In the genomic region with DNA sequence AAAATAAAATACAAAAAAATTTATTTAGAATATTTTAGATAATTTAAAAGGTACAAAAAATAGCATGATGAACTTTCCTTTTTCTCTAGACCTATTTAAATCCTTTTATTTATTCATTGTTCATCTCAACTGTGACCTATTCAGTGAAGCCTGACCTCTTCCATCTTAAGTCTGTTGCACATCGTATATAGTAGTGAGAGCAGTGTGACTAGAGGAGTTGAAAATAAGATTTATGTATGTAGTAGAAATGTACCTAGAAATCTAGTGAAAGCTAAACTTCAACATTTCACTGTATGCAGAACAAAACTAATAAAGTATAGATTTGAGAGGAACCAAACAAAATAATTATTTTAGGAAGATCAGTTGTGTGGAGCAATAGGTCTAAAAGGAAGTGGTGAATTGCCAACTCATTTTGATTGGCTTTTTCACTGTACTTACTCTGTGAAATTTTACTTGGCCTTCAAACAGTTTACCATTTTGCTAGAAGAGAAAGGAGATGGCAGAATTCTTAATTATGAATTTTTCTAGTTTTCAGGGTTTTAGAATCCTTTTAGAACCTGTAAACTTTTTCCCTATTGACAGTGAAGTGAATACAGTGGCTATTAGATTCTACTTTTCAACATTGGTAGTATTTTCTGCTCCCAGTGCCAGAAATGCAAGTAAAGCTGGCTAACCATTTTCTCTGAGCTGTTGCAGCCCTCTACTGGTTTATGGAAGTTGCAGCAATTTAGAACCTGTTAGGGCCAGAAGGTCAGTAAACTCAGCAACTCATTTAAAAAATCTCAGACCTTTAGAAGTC, we compare ENCODE assay signal across 8 cellular contexts. TPM values are rescaled to one million over a fixed set of nuclear protein-coding genes. Genes with fewer than 3 reads are reported as not detected.
DNase-seq lines count a peak whose midpoint lies in the region; ATAC-seq, FAIRE-seq and TF ChIP-seq lines count a peak whose summit lies in the region.

No MANE protein-coding gene starts in this region.

- H3K36me3 Mint-ChIP-seq in activated CD4-positive, alpha-beta memory T cell treated with anti-CD3 and anti-CD28 coated beads, Interleukin-2, amount 10 ng/mL, durations not matched to agents 7 days and 5 days (ENCODE audit: low read depth) = peaks cover 25% of the 10 kb centered on the region
- H3K36me3 Mint-ChIP-seq in osteocyte (ENCODE audit: unreplicated experiment) = peaks cover 2% of the 10 kb centered on the region
- H3K36me3 Mint-ChIP-seq in glutamatergic neuron (ENCODE audit: unreplicated experiment) = no peaks in the 10 kb centered on the region

- no peak overlapping the region for H3K4me3 ChIP-seq in A549
- H3K4me3 ChIP-seq in fibroblast of villous mesenchyme (ENCODE audit: low read depth, low read length) = no peak overlapping the region

- no peak for TF ChIP-seq EP300 in A549 (IDR thresholded peaks at IDR 0.05)

- DNase-seq in A549 (ENCODE audit: low read depth in 1 of 2, low spot score in 1 of 2) = peak; percentile 41 to 75
- DNase-seq in G401 (ENCODE audit: low spot score) = peak; percentile 70
- DNase-seq in NCI-H2227 (lab: John Stamatoyannopoulos, UW; ENCODE audit: unreplicated experiment) = peak; percentile 41
- DNase-seq in activated CD4-positive, alpha-beta memory T cell treated with anti-CD3 and anti-CD28 coated beads, Interleukin-2, amount 10 ng/mL, durations not matched to agents 7 days and 5 days = peak; percentile 30
- peak; percentile 85 for DNase-seq in fibroblast of villous mesenchyme (ENCODE audit: low read depth)
- DNase-seq in osteocyte (ENCODE audit: extremely low spot score, unreplicated experiment) = no peak
- no peak for DNase-seq in glutamatergic neuron

- ATAC-seq in A549 = peak; percentile 84 to 86
- ATAC-seq in HG02852 (IDR thresholded peaks at IDR 0.05; ENCODE audit: unreplicated experiment) = peak; percentile 41

- in situ Hi-C loops in G401 (cut with HindIII; ENCODE audit: low sequenced_read_pairs) = no loop called here

- H3K27ac ChIP-seq in A549 = peak overlapping the region; percentile 12 to 33; a peak in 2 of 6 replicates

- H3K9me3 Mint-ChIP-seq in activated CD4-positive, alpha-beta memory T cell treated with anti-CD3 and anti-CD28 coated beads, Interleukin-2, amount 10 ng/mL, durations not matched to agents 7 days and 5 days = no peaks in the 10 kb centered on the region
- no peaks in the 10 kb centered on the region for H3K9me3 Mint-ChIP-seq in osteocyte (ENCODE audit: unreplicated experiment)
- H3K9me3 Mint-ChIP-seq in glutamatergic neuron (ENCODE audit: unreplicated experiment) = no peaks in the 10 kb centered on the region

- peaks cover 73% of the 10 kb centered on the region for H3K4me1 Mint-ChIP-seq in activated CD4-positive, alpha-beta memory T cell treated with anti-CD3 and anti-CD28 coated beads, Interleukin-2, amount 10 ng/mL, durations not matched to agents 7 days and 5 days
- H3K4me1 Mint-ChIP-seq in osteocyte (ENCODE audit: unreplicated experiment) (peaks cover 26% of the 10 kb centered on the region), glutamatergic neuron (ENCODE audit: low read depth, unreplicated experiment) (peaks cover 14% of the 10 kb centered on the region)

- no peak for TF ChIP-seq POLR2A in A549 (IDR thresholded peaks at IDR 0.05; ENCODE audit: low read length)

- H3K27me3 Mint-ChIP-seq in activated CD4-positive, alpha-beta memory T cell treated with anti-CD3 and anti-CD28 coated beads, Interleukin-2, amount 10 ng/mL, durations not matched to agents 7 days and 5 days = no peaks in the 10 kb centered on the region
- H3K27me3 Mint-ChIP-seq in osteocyte (ENCODE audit: unreplicated experiment) (no peaks in the 10 kb centered on the region), glutamatergic neuron (ENCODE audit: unreplicated experiment) (no peaks in the 10 kb centered on the region)

- CTCF ChIA-PET in A549 (lab: Yijun Ruan, JAX) = interaction anchor here (1.0 to 2.8 kb wide), 7 partner anchors 8 to 80 kb away, joined by 3 to 17 read pairs (median 3); no protein-coding TSS in a partner anchor
- CTCF ChIA-PET in activated CD4-positive, alpha-beta memory T cell treated with anti-CD3 and anti-CD28 coated beads, Interleukin-2, amount 10 ng/mL, durations not matched to agents 7 days and 5 days (lab: Charles Lee) = interaction anchor here (0.6 to 2.5 kb wide), 8 partner anchors 9 to 187 kb away, joined by 3 to 17 read pairs (median 4); partner anchors contain the start of gene TWSG1

- TF ChIP-seq CTCF in A549 (IDR thresholded peaks at IDR 0.05) (peak; percentile 71), fibroblast of villous mesenchyme (IDR thresholded peaks at IDR 0.05; ENCODE audit: insufficient read depth, low read depth, low read length) (peak; percentile 91), osteocyte (IDR thresholded peaks at IDR 0.05) (peak; percentile 80), glutamatergic neuron (IDR thresholded peaks at IDR 0.05; ENCODE audit: partially characterized antibody, unreplicated experiment) (no peak)

- peak overlapping the region; percentile 49 for H3K4me2 ChIP-seq in A549

- peak; percentile 83 to 84 for TF ChIP-seq RAD21 in A549 (conservative IDR thresholded peaks at IDR 0.05 in 1 of 2, IDR thresholded peaks at IDR 0.05 in 1 of 2)

- peak overlapping the region; percentile 26 for H3K4me3 Mint-ChIP-seq in activated CD4-positive, alpha-beta memory T cell treated with anti-CD3 and anti-CD28 coated beads, Interleukin-2, amount 10 ng/mL, durations not matched to agents 7 days and 5 days
- H3K4me3 Mint-ChIP-seq in osteocyte (ENCODE audit: unreplicated experiment) (no peak overlapping the region), glutamatergic neuron (ENCODE audit: unreplicated experiment) (no peak overlapping the region)

- H3K4me1 ChIP-seq in A549 = peaks cover 46% of the 10 kb centered on the region

- FAIRE-seq in A549 (lab: Jason Lieb, UNC) = no peak

- H3K9me3 ChIP-seq in A549 = no peaks in the 10 kb centered on the region

- 6% methylated on average over 1 of the region's 1 CpG for WGBS in A549 (ENCODE audit: missing lambda C conversion rate)

- POLR2A ChIA-PET in A549 (lab: Yijun Ruan, JAX) = interaction anchor here (1.0 kb wide), 2 partner anchors 11 to 12 kb away, joined by 3 to 6 read pairs; partner anchors contain the start of gene ANKRD12
- POLR2A ChIA-PET in activated CD4-positive, alpha-beta memory T cell treated with anti-CD3 and anti-CD28 coated beads, Interleukin-2, amount 10 ng/mL, durations not matched to agents 7 days and 5 days (lab: Charles Lee) = interaction anchor here (0.8 to 2.8 kb wide), 10 partner anchors 8 to 74 kb away, joined by 3 to 43 read pairs (median 5); partner anchors contain the start of genes ANKRD12 and NDUFV2

- peak overlapping the region; percentile 81 for H3K27ac Mint-ChIP-seq in activated CD4-positive, alpha-beta memory T cell treated with anti-CD3 and anti-CD28 coated beads, Interleukin-2, amount 10 ng/mL, durations not matched to agents 7 days and 5 days
- H3K27ac Mint-ChIP-seq in osteocyte (ENCODE audit: unreplicated experiment) (peak overlapping the region; percentile 69), glutamatergic neuron (ENCODE audit: unreplicated experiment) (no peak overlapping the region)

TF ChIP-seq in A549, 52 proteins besides CTCF, POLR2A, EP300 and RAD21 (continues in another document):
- TF ChIP-seq, protein P1, sequence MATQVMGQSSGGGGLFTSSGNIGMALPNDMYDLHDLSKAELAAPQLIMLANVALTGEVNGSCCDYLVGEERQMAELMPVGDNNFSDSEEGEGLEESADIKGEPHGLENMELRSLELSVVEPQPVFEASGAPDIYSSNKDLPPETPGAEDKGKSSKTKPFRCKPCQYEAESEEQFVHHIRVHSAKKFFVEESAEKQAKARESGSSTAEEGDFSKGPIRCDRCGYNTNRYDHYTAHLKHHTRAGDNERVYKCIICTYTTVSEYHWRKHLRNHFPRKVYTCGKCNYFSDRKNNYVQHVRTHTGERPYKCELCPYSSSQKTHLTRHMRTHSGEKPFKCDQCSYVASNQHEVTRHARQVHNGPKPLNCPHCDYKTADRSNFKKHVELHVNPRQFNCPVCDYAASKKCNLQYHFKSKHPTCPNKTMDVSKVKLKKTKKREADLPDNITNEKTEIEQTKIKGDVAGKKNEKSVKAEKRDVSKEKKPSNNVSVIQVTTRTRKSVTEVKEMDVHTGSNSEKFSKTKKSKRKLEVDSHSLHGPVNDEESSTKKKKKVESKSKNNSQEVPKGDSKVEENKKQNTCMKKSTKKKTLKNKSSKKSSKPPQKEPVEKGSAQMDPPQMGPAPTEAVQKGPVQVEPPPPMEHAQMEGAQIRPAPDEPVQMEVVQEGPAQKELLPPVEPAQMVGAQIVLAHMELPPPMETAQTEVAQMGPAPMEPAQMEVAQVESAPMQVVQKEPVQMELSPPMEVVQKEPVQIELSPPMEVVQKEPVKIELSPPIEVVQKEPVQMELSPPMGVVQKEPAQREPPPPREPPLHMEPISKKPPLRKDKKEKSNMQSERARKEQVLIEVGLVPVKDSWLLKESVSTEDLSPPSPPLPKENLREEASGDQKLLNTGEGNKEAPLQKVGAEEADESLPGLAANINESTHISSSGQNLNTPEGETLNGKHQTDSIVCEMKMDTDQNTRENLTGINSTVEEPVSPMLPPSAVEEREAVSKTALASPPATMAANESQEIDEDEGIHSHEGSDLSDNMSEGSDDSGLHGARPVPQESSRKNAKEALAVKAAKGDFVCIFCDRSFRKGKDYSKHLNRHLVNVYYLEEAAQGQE (IDR thresholded peaks at IDR 0.05) = no peak

RNA-seq across cellular contexts. Expression of gene ANKRD12, which starts 11.1 kb away (rescaled TPM):
- polyA plus RNA-seq in A549 (2011; rRNA removed) (7.3 and 8.0 TPM in 2 replicates), A549 (2017; fragmentation: RNase III; extraction: RNeasy Plus Mini Kit Qiagen cat#74134 plus additional on column Dnase treatment) (2.6 to 3.2 TPM (median 2.7 TPM) in 3 replicates)
- polyA plus RNA-seq in A549 (2012; cell fraction: cytosol; rRNA removed) = 0.50 and 0.70 TPM in 2 replicates
- polyA plus RNA-seq in A549 (2012; cell fraction: nucleus; rRNA removed) = 0.84 and 1.2 TPM in 2 replicates
- polyA minus RNA-seq in A549 (2011; rRNA and poly(A)+ RNA removed) = 12.4 and 17.5 TPM in 2 replicates
- total RNA-seq in G401 (2014; rRNA removed; shearing (Covaris generic)) = 3.3 and 7.9 TPM in 2 replicates
- total RNA-seq in activated CD4-positive, alpha-beta memory T cell treated with anti-CD3 and anti-CD28 coated beads, Interleukin-2, amount 10 ng/mL, durations not matched to agents 7 days and 5 days = 100 to 1,000 TPM; 103 to 111 TPM
- total RNA-seq in fibroblast of villous mesenchyme (23.8 and 32.0 TPM in 2 replicates), osteocyte (33.1 and 40.0 TPM in 2 replicates), glutamatergic neuron (ENCODE audit: unreplicated experiment) (41.6 TPM)

RNA-seq across cellular contexts. Expression of gene NDUFV2, which starts 45.1 kb away (rescaled TPM):
- 152 and 180 TPM in 2 replicates for polyA plus RNA-seq in A549 (2011; rRNA removed)
- 72.8 and 73.2 TPM in 2 replicates for polyA plus RNA-seq in A549 (2012; cell fraction: cytosol; rRNA removed)
- polyA plus RNA-seq in A549 (2012; cell fraction: nucleus; rRNA removed) = 23.8 and 34.1 TPM in 2 replicates
- polyA plus RNA-seq in A549 (2017; fragmentation: RNase III; extraction: RNeasy Plus Mini Kit Qiagen cat#74134 plus additional on column Dnase treatment) = 105 to 115 TPM (median 108 TPM) in 3 replicates
- 19.1 and 26.4 TPM in 2 replicates for polyA minus RNA-seq in A549 (2011; rRNA and poly(A)+ RNA removed)
- total RNA-seq in G401 (2014; rRNA removed; shearing (Covaris generic)) = 221 and 286 TPM in 2 replicates
- total RNA-seq in activated CD4-positive, alpha-beta memory T cell treated with anti-CD3 and anti-CD28 coated beads, Interleukin-2, amount 10 ng/mL, durations not matched to agents 7 days and 5 days = 100 to 1,000 TPM; 288 to 295 TPM
- 115 and 127 TPM in 2 replicates for total RNA-seq in fibroblast of villous mesenchyme
- total RNA-seq in osteocyte = 97.7 and 98.8 TPM in 2 replicates
- total RNA-seq in glutamatergic neuron (ENCODE audit: unreplicated experiment) = 133 TPM

Comparison
In these comparisons a context has a peak if more than half of its experiments do, and no peak if none do; other contexts are left out.
1. DNase-seq: peak in A549 (2 of 2), G401 (single experiment), NCI-H2227 (single experiment), activated CD4-positive, alpha-beta memory T cell treated with anti-CD3 and anti-CD28 coated beads, Interleukin-2, amount 10 ng/mL, durations not matched to agents 7 days and 5 days (single experiment) and fibroblast of villous mesenchyme (single experiment); none in osteocyte (single experiment) and glutamatergic neuron (single experiment).